18 cellular contexts compared by ENCODE assay signal in the genomic region with DNA sequence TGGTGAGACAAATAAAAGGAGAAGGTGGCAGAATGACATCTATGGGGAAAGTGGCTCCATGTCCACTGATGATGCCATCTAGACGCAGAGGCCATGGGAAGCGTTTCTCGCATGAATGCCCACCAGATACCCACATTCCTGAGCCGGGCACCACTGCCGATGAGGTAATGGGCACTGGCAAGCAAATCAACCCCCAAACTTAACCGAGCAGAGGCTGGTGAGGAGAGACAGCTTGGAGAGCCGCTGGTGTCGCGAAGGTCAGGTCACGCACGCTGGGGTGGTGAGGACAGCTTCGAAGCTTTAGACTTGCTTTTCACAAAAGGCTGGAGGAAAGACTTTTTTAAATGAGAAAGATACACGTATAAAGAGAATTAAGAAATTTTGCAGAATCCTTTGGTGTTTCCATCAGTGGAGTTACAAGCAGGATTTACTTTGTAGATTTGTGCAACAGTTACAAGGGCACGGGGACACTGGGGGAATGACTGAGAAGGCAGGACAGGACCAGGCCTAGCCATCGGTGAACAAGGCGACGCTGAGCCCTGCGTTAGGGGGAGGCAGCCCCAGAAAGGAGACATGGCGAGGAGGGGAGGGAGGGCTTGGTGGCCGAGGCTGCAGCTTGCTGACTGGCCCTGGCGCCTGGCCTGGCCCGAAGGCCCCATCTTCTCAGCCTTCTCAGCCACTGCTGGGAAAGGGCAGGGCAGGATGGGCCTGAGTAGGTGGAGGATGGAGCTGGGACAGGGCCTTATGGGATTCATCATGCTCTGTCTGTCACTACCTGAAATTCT.
A peak's percentile ranks its signal among the peaks of the same experiment; 100 is the strongest.
DNase-seq lines count a peak whose midpoint lies in the region; ATAC-seq and TF ChIP-seq lines count a peak whose summit lies in the region.
"Had no signal": no experiment of that assay in that cellular context is flagged by ENCODE, and none has a peak within 500 bp of the region (broad histone marks: within the 10 kb centered on the region; RNA-seq: fewer than 3 reads in every experiment).

No MANE protein-coding gene starts in this region.

- peaks cover 0 to 30% (median 3%) of the 10 kb centered on the region in 9 donors for H3K27me3 ChIP-seq in heart left ventricle

- H3K9me3 Mint-ChIP-seq in brain = peaks cover 0 to 7% (median 4%) of the 10 kb centered on the region in 5 experiments
- peaks cover 9% of the 10 kb centered on the region for H3K9me3 Mint-ChIP-seq in nephron progenitor cell
- H3K9me3 Mint-ChIP-seq: CD4-positive, alpha-beta T cell; CD8-positive, alpha-beta T cell had no signal

- no peak overlapping the region for H3K4me3 ChIP-seq in heart left ventricle
- H3K4me3 ChIP-seq: A549; BLaER1 treated with 17β-estradiol and CSF1 and Interleukin-3, amounts not matched to agents 10 nM and 100 nM had no signal

- no peak for TF ChIP-seq CTCF in heart left ventricle (IDR thresholded peaks at IDR 0.05)
- no peak for TF ChIP-seq CTCF in brain (conservative IDR thresholded peaks at IDR 0.05)
- no peak for TF ChIP-seq CTCF in nephron progenitor cell (IDR thresholded peaks at IDR 0.05)

- TF ChIP-seq POLR2A in heart left ventricle (IDR thresholded peaks at IDR 0.05) = no peak

- 87 to 95% (median 93%) methylated on average over 22 of the region's 22 CpGs for WGBS in heart left ventricle, 4 donors

- no peaks in the 10 kb centered on the region for H3K36me3 Mint-ChIP-seq in brain
- H3K36me3 Mint-ChIP-seq in nephron progenitor cell (ENCODE audit: low read depth) = no peaks in the 10 kb centered on the region
- H3K36me3 Mint-ChIP-seq: CD8-positive, alpha-beta T cell had no signal

- intact Hi-C loops in Right ventricle myocardium inferior (cut with DNase I) (no loop called here), heart left ventricle (cut with DNase I) (no loop called here)

- H3K27ac ChIP-seq in heart left ventricle = no peak overlapping the region
- H3K27ac ChIP-seq: 22Rv1; A549; BLaER1 treated with 17β-estradiol and CSF1 and Interleukin-3, amounts not matched to agents 10 nM and 100 nM; C4-2B had no signal

- peaks cover 52% of the 10 kb centered on the region for H3K4me1 Mint-ChIP-seq in brain
- peaks cover 49% of the 10 kb centered on the region for H3K4me1 Mint-ChIP-seq in nephron progenitor cell
- H3K4me1 Mint-ChIP-seq: B cell had no signal

- ATAC-seq in Right ventricle myocardium inferior = no peak
- ATAC-seq in heart left ventricle = no peak
- ATAC-seq: A549; CD8-positive, alpha-beta T cell had no signal

- DNase-seq in Right ventricle myocardium inferior (ENCODE audit: missing footprints) (peak; percentile 9), heart left ventricle (no peak), nephron progenitor cell (no peak), NCI-H146 (lab: John Stamatoyannopoulos, UW) (no peak)
- no peak for DNase-seq in central memory CD4-positive, alpha-beta T cell
- DNase-seq: AML-193; Caco-2; Calu3; CD4-positive, alpha-beta T cell; CD8-positive, alpha-beta T cell; DMS79 treated with DMSO at 0.1 percent for 48 hours; GF-D8 had no signal

- H3K4me3 Mint-ChIP-seq in brain (no peak overlapping the region), nephron progenitor cell (no peak overlapping the region)
- H3K4me3 Mint-ChIP-seq: B cell; CD4-positive, alpha-beta T cell; CD8-positive, alpha-beta T cell had no signal

- no peaks in the 10 kb centered on the region for H3K9me3 ChIP-seq in heart left ventricle
- H3K9me3 ChIP-seq: A549; BLaER1 treated with 17β-estradiol and CSF1 and Interleukin-3, amounts not matched to agents 10 nM and 100 nM; Caco-2 had no signal

- H3K4me1 ChIP-seq in heart left ventricle = no peaks in the 10 kb centered on the region
- H3K4me1 ChIP-seq: A549, Caco-2 had no signal

- H3K27me3 Mint-ChIP-seq in brain = peaks cover 14% of the 10 kb centered on the region
- peaks cover 14% of the 10 kb centered on the region for H3K27me3 Mint-ChIP-seq in nephron progenitor cell (ENCODE audit: low read depth, poor library complexity)
- H3K27me3 Mint-ChIP-seq: CD4-positive, alpha-beta T cell had no signal

- no peaks in the 10 kb centered on the region for H3K36me3 ChIP-seq in heart left ventricle
- H3K36me3 ChIP-seq: BLaER1 treated with 17β-estradiol and CSF1 and Interleukin-3, amounts not matched to agents 10 nM and 100 nM had no signal

- H3K27ac Mint-ChIP-seq in brain (peak overlapping the region in 3 of 5 experiments; percentile 3 to 72 (median 48)), nephron progenitor cell (peak overlapping the region; percentile 6)
- H3K27ac Mint-ChIP-seq: B cell; CD4-positive, alpha-beta T cell; CD8-positive, alpha-beta T cell had no signal
